In the genomic region with DNA sequence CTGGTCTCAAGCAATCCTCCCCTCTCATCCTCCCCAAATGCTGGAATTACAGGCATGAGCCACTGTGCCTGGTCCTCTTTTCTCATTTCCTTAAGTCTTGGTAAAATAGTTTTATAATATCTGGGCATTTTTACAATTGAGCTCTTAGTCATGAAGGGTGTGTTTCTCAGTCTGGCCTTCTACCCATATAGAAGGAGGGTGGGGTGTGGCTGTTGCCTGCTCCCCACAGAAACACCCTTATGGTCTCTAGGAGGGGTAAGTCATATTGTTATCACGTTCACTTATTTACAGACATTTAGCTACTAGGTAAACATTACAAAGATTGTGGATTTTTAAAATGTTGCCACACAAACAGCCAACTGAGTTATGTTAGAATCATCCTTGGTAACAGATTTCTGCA, we compare ENCODE assay signal across 24 cellular contexts.
DNase-seq lines count a peak whose midpoint lies in the region; ATAC-seq and TF ChIP-seq lines count a peak whose summit lies in the region.
"Had no signal": no experiment of that assay in that cellular context is flagged by ENCODE, and none has a peak within 500 bp of the region (broad histone marks: within the 10 kb centered on the region; RNA-seq: fewer than 3 reads in every experiment).

No MANE protein-coding gene starts in this region.

- H3K4me1 ChIP-seq in mucosa of rectum (ENCODE audit: control insufficient read depth in 2 of 2, insufficient read depth in 2 of 2, low read length in 2 of 2) = peaks cover 8 to 13% of the 10 kb centered on the region in 2 donors
- H3K4me1 ChIP-seq: prostate gland had no signal

- no peaks in the 10 kb centered on the region for H3K36me3 ChIP-seq in mucosa of rectum (ENCODE audit: control insufficient read depth in 2 of 2, insufficient read depth in 2 of 2, low read length in 2 of 2)
- H3K36me3 ChIP-seq: prostate gland had no signal

- H3K9ac ChIP-seq in mucosa of rectum (ENCODE audit: low read depth in 1 of 2, low read length in 2 of 2) = peak overlapping the region in 1 of 2 donors; percentile 43

- H3K27me3 ChIP-seq in mucosa of rectum (ENCODE audit: control insufficient read depth in 2 of 2, insufficient read depth in 2 of 2, low read length in 2 of 2) = no peaks in the 10 kb centered on the region

- ATAC-seq in SK-N-SH treated with all-trans-retinoic acid at 6 μM for 48 hours = no peak
- ATAC-seq: A549; CD8-positive, alpha-beta T cell; T-helper 17 cell had no signal

- no peak overlapping the region for H3K4me3 ChIP-seq in AG10803 (ENCODE audit: low read length)
- no peak overlapping the region for H3K4me3 ChIP-seq in mucosa of rectum (ENCODE audit: low read length in 2 of 2)
- H3K4me3 ChIP-seq: A549, prostate gland had no signal

- H3K9me3 ChIP-seq in mucosa of rectum (ENCODE audit: control insufficient read depth in 2 of 2, low read length in 2 of 2) = no peaks in the 10 kb centered on the region
- H3K9me3 ChIP-seq: A549, prostate gland had no signal

- H3K27ac ChIP-seq in mucosa of rectum (ENCODE audit: low read depth in 2 of 2, low read length in 2 of 2) = peak overlapping the region; percentile 69 to 73
- H3K27ac ChIP-seq: A549, prostate gland, VCaP had no signal

- no peak for TF ChIP-seq POLR2A in erythroblast (IDR thresholded peaks at IDR 0.05; ENCODE audit: low read length)

- no peak for TF ChIP-seq CTCF in AG10803 (conservative IDR thresholded peaks at IDR 0.05; ENCODE audit: low read length)

- DNase-seq in AG10803 (ENCODE audit: low read depth) (peak; percentile 12), LoVo (ENCODE audit: low spot score) (peak; percentile 76), erythroblast (lab: John Stamatoyannopoulos, UW) (peak; percentile 9 to 13), AG08396 (ENCODE audit: low spot score) (no peak), epidermal melanocyte (ENCODE audit: insufficient read length, low spot score) (no peak), AML-193 (lab: John Stamatoyannopoulos, UW) (no peak)
- DNase-seq: activated CD4-positive, alpha-beta T cell treated with anti-CD3 and anti-CD28 coated beads, Interleukin-2, amount 50 U/mL, for 48 hours; activated naive CD4-positive, alpha-beta T cell; anterior cingulate cortex; CD8-positive, alpha-beta T cell; DND-41; endodermal cell; KBM-7; kidney glomerular epithelial cell; midbrain; NCI-H1930; NCI-H524; stimulated activated CD4-positive, alpha-beta T cell treated with anti-CD3 and anti-CD28 coated beads, Interleukin-2, amount 100 ng/mL, for 48 hours; T-helper 17 cell had no signal

TF ChIP-seq in SK-N-SH treated with all-trans-retinoic acid at 6 μM for 48 hours, 23 proteins besides CTCF, POLR2A, EP300 and RAD21:
- TF ChIP-seq TOX (CRISPR knock-in tag; IDR thresholded peaks at IDR 0.05; ENCODE audit: borderline replicate concordance) (no peak), GLIS3 (CRISPR knock-in tag; IDR thresholded peaks at IDR 0.05) (no peak)
TF ChIP-seq in SK-N-SH treated with all-trans-retinoic acid at 6 μM for 48 hours: peak in this region for 0.

Comparison
In these comparisons a context has a peak if more than half of its experiments do, and no peak if none do; other contexts are left out.
1. DNase-seq: peak in AG10803 (single experiment), LoVo (single experiment) and erythroblast (2 of 2); none in AG08396 (single experiment), epidermal melanocyte (single experiment) and AML-193 (0 of 2).